In genomic region chr14:21653331-21653885, GRCh38 we compare ENCODE assay signal across 32 cellular contexts. TPM values are rescaled to one million over a fixed set of nuclear protein-coding genes. Genes with fewer than 3 reads are reported as not detected.
"Had no signal": no experiment of that assay in that cellular context is flagged by ENCODE, and none has a peak within 500 bp of the region (broad histone marks: within the 10 kb centered on the region; RNA-seq: fewer than 3 reads in every experiment).

A gene with protein sequence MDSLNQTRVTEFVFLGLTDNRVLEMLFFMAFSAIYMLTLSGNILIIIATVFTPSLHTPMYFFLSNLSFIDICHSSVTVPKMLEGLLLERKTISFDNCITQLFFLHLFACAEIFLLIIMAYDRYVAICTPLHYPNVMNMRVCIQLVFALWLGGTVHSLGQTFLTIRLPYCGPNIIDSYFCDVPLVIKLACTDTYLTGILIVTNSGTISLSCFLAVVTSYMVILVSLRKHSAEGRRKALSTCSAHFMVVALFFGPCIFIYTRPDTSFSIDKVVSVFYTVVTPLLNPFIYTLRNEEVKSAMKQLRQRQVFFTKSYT (plus strand): TSS chr14:21653835. CDS start chr14:21665083, 11,248 bp downstream.

- ATAC-seq: activated CD4-positive, alpha-beta T cell treated with anti-CD3 and anti-CD28 coated beads for 36 hours; activated CD8-positive, alpha-beta memory T cell treated with anti-CD3 and anti-CD28 coated beads, Interleukin-2, amount 10 ng/mL, durations not matched to agents 7 days and 5 days; activated CD8-positive, alpha-beta T cell treated with anti-CD3 and anti-CD28 coated beads, Interleukin-2, amount 10 ng/mL, durations not matched to agents 7 days and 5 days; activated naive CD8-positive, alpha-beta T cell treated with anti-CD3 and anti-CD28 coated beads, Interleukin-2, amount 50 U/mL, for 24 hours; body of pancreas; foreskin keratinocyte; gastrocnemius medialis had no signal

- H3K4me3 ChIP-seq: adrenal gland, body of pancreas, coronary artery, dorsolateral prefrontal cortex, esophagus muscularis mucosa, gastrocnemius medialis had no signal

- H3K27me3 ChIP-seq: adrenal gland, body of pancreas, esophagus muscularis mucosa, foreskin keratinocyte, gastrocnemius medialis had no signal

- H3K27ac ChIP-seq: adrenal gland, body of pancreas, coronary artery, dorsolateral prefrontal cortex, esophagus muscularis mucosa, foreskin keratinocyte, gastrocnemius medialis had no signal

- DNase-seq: activated CD4-positive, alpha-beta memory T cell treated with anti-CD3 and anti-CD28 coated beads for 36 hours; activated CD4-positive, alpha-beta T cell treated with anti-CD3 and anti-CD28 coated beads for 36 hours; activated CD4-positive, alpha-beta T cell treated with anti-CD3 and anti-CD28 coated beads, Interleukin-2, amount 10 ng/mL, durations not matched to agents 24 days and 14 days; activated CD4-positive, CD25-positive, alpha-beta regulatory T cell; activated CD4-positive, CD25-positive, alpha-beta regulatory T cell treated with anti-CD3 and anti-CD28 coated beads, Interleukin-2, amount 50 U/mL, for 72 hours; activated CD8-positive, alpha-beta memory T cell treated with anti-CD3 and anti-CD28 coated beads, Interleukin-2, amount 10 ng/mL, durations not matched to agents 7 days and 5 days; activated CD8-positive, alpha-beta memory T cell treated with anti-CD3 and anti-CD28 coated beads, Interleukin-2, amount 50 U/mL, for 4 hours; activated CD8-positive, alpha-beta T cell treated with anti-CD3 and anti-CD28 coated beads, Interleukin-2, amount 10 ng/mL, durations not matched to agents 7 days and 5 days; activated effector memory CD4-positive, alpha-beta T cell treated with anti-CD3 and anti-CD28 coated beads, Interleukin-2, amount 50 U/mL, for 16 hours; activated naive CD4-positive, alpha-beta T cell treated with anti-CD3 and anti-CD28 coated beads for 36 hours; activated naive CD8-positive, alpha-beta T cell treated with anti-CD3 and anti-CD28 coated beads for 36 hours; activated naive CD8-positive, alpha-beta T cell treated with anti-CD3 and anti-CD28 coated beads, Interleukin-2, amount 50 U/mL, for 24 hours; activated T-cell treated with anti-CD3 and anti-CD28 coated beads, Interleukin-2, amount 50 U/mL, for 1 hour; activated T-cell treated with anti-CD3 and anti-CD28 coated beads, Interleukin-2, amount 50 U/mL, for 48 hours; adrenal gland; amygdala; aorta; body of pancreas; caudate nucleus; dorsolateral prefrontal cortex; effector memory CD4-positive, alpha-beta T cell; endodermal cell; erythroblast; foreskin keratinocyte; gastrocnemius medialis; T-helper 2 cell had no signal

- H3K9me3 ChIP-seq: adrenal gland, body of pancreas, esophagus muscularis mucosa, gastrocnemius medialis had no signal

- H3K36me3 ChIP-seq: adrenal gland, esophagus muscularis mucosa, gastrocnemius medialis had no signal

- H3K4me1 ChIP-seq: adrenal gland, body of pancreas, esophagus muscularis mucosa, foreskin keratinocyte, gastrocnemius medialis had no signal

RNA-seq across cellular contexts. Expression of the gene that starts here (rescaled TPM):
- total RNA-seq: activated CD4-positive, alpha-beta memory T cell treated with anti-CD3 and anti-CD28 coated beads for 36 hours; activated CD4-positive, alpha-beta T cell treated with anti-CD3 and anti-CD28 coated beads for 36 hours; activated CD4-positive, alpha-beta T cell treated with anti-CD3 and anti-CD28 coated beads, Interleukin-2, amount 10 ng/mL, durations not matched to agents 24 days and 14 days; activated CD8-positive, alpha-beta memory T cell treated with anti-CD3 and anti-CD28 coated beads for 36 hours; activated CD8-positive, alpha-beta memory T cell treated with anti-CD3 and anti-CD28 coated beads, Interleukin-2, amount 10 ng/mL, durations not matched to agents 7 days and 5 days; activated CD8-positive, alpha-beta T cell treated with anti-CD3 and anti-CD28 coated beads, Interleukin-2, amount 10 ng/mL, durations not matched to agents 7 days and 5 days; activated naive CD4-positive, alpha-beta T cell treated with anti-CD3 and anti-CD28 coated beads for 36 hours; activated naive CD8-positive, alpha-beta T cell treated with anti-CD3 and anti-CD28 coated beads for 36 hours; activated T-helper 1 cell treated with anti-CD3 and anti-CD28 coated beads, Interleukin-12 subunit alpha, Interleukin-12 subunit beta, Interleukin-2, Interleukin-4 antibody, amounts not matched to agents 30 ng/mL and 10 ng/mL and 1 ng/mL, durations not matched to agents 14 hours and 24 hours and 36 hours; activated T-helper 2 cell treated with anti-CD3 and anti-CD28 coated beads, Interferon-gamma antibody, Interleukin-2, Interleukin-4, amounts not matched to agents 10 μg/mL and 5 μg/mL and 100 μg/mL, durations not matched to agents 14 hours and 24 hours and 36 hours; adrenal gland; aorta; body of pancreas; dorsolateral prefrontal cortex; endodermal cell; esophagus muscularis mucosa; foreskin keratinocyte; gastrocnemius medialis; T-helper 1 cell treated with Interleukin-12 subunit alpha and Interleukin-12 subunit beta and Interleukin-4 antibody, amounts not matched to agents 30 ng/mL and 1 ng/mL, for 36 hours had no signal
- polyA plus RNA-seq: adrenal gland, aorta, foreskin keratinocyte had no signal
